ENCODE assay signal across 27 cellular contexts in the genomic region with DNA sequence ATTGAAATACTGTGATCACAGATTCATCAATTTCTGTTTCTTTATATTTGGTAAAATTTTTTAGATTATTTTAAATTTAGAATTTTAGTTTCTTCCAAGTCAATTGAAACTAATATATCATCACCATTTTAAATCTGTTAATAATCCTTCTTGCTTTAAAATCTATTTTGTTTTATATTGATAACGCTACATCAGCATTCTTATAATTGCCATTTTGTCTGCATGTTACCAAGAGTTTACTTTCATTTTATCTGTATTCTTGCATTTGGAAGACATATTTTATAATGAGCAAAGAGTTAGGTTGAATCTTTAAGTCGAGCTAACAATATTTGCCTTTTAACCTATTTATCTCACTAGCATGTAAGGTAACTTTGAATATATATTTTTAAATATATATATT.
A peak's percentile ranks its signal among the peaks of the same experiment; 100 is the strongest.
DNase-seq lines count a peak whose midpoint lies in the region; ATAC-seq, FAIRE-seq and TF ChIP-seq lines count a peak whose summit lies in the region.
"Had no signal": no experiment of that assay in that cellular context is flagged by ENCODE, and none has a peak within 500 bp of the region (broad histone marks: within the 10 kb centered on the region; RNA-seq: fewer than 3 reads in every experiment).

No MANE protein-coding gene starts in this region.

- no peak overlapping the region for H3K14ac ChIP-seq in H1 (ENCODE audit: insufficient read length)

- no peak overlapping the region for H3K56ac ChIP-seq in H1 (replicated peaks; ENCODE audit: insufficient read length, low read depth, low read length)

- intact Hi-C loops in HepG2 (cut with micrococcal nuclease; ENCODE audit: unreplicated experiment) = no loop called here
- intact Hi-C loops in right lobe of liver (cut with DNase I) = no loop called here
- intact Hi-C loops in K562 (cut with micrococcal nuclease) = no loop called here

- no peak overlapping the region for H2BK15ac ChIP-seq in H1 (ENCODE audit: low read length)

- WGBS in HepG2 (ENCODE audit: low lambda C conversion rate) = 22% methylated on average over 2 of the region's 2 CpGs
- WGBS in right lobe of liver (ENCODE audit: insufficient coverage, low coverage, low lambda C conversion rate, missing lambda C conversion rate) = 71% methylated on average over 2 of the region's 2 CpGs
- 3% methylated on average over 2 of the region's 2 CpGs for WGBS in K562 (ENCODE audit: insufficient coverage, low coverage, missing lambda C conversion rate)
- WGBS in H1 (ENCODE audit: extremely low coverage in 1 of 2, insufficient coverage in 1 of 2, insufficient read length in 1 of 2, insufficient replicate concordance in 2 of 2, low coverage in 1 of 2, low lambda C conversion rate in 2 of 2, missing lambda C conversion rate in 1 of 2), 2 experiments = 88% methylated on average over 2 of the region's 2 CpGs; no CpG with 5 or more reads in 1 of the 2 experiments
- WGBS in small intestine, 3 donors = 82 to 85% (median 85%) methylated on average over 2 of the region's 2 CpGs

- no peak overlapping the region for H4K5ac ChIP-seq in H1 (ENCODE audit: insufficient read length, low read depth, low read length)

- no peak overlapping the region for H3K4ac ChIP-seq in H1 (replicated peaks; ENCODE audit: insufficient read length, low read depth, low read length)

- TF ChIP-seq RAD21 in HepG2 (CRISPR knock-in tag; IDR thresholded peaks at IDR 0.05) = no peak
- no peak for TF ChIP-seq RAD21 in K562 (CRISPR knock-in tag; conservative IDR thresholded peaks at IDR 0.05 in 1 of 2, IDR thresholded peaks at IDR 0.05 in 1 of 2)
- TF ChIP-seq RAD21 in H1 (IDR thresholded peaks at IDR 0.05 in 1 of 2, conservative IDR thresholded peaks at IDR 0.05 in 1 of 2; ENCODE audit: low read depth in 2 of 2, low read length in 2 of 2) = no peak

- in situ Hi-C loops in HepG2 (cut with HindIII; ENCODE audit: extremely low pct_ligation_motif_present, low pct_unique_long_range_greater_than_20kb) (no loop called here), K562 (cut with MboI) (no loop called here)

- no peaks in the 10 kb centered on the region for H3K79me1 ChIP-seq in H1 (ENCODE audit: low read depth, low read length)

- no peak for DNase-seq in HepG2 (ENCODE audit: low spot score)
- DNase-seq in right lobe of liver = no peak
- DNase-seq in K562 (ENCODE audit: extremely low read depth in 1 of 4, low spot score in 3 of 4) = no peak
- no peak for DNase-seq in H1 (ENCODE audit: low read depth in 1 of 2, low spot score in 2 of 2)
- DNase-seq in small intestine = no peak
- no peak for DNase-seq in erythroblast (lab: John Stamatoyannopoulos, UW)
- DNase-seq in NCI-H187 (lab: John Stamatoyannopoulos, UW) = no peak
- DNase-seq in NCI-H1048 (lab: John Stamatoyannopoulos, UW) = no peak
- DNase-seq: ACHN; BE2C; C1 segment of cervical spinal cord; CD4-positive, alpha-beta memory T cell; CD4-positive, CD25-positive, alpha-beta regulatory T cell; CD8-positive, alpha-beta memory T cell; COR-L47; DMS 273 treated with DMSO at 0.1 percent for 48 hours; DMS153; DMS53; DMS79; DND-41; EL; GDM1 had no signal

- no peak for FAIRE-seq in HepG2 (lab: Jason Lieb, UNC)
- FAIRE-seq in K562 (lab: Jason Lieb, UNC) = no peak
- no peak for FAIRE-seq in H1 (lab: Jason Lieb, UNC)
- peak; percentile 90 for FAIRE-seq in small intestine (lab: Jason Lieb, UNC)
- FAIRE-seq: GM12878, GM12892, GM19239 had no signal

- no peak overlapping the region for H3K23ac ChIP-seq in H1 (ENCODE audit: insufficient read length)

- H3K9ac ChIP-seq in HepG2 (ENCODE audit: insufficient read depth, low read depth, low read length) (no peak overlapping the region), K562 (ENCODE audit: insufficient read depth in 1 of 2, low read depth in 2 of 2, low read length in 2 of 2) (no peak overlapping the region), H1 (replicated peaks in 1 of 4; ENCODE audit: extremely low read depth in 1 of 4, low read depth in 3 of 4, low read length in 3 of 4) (no peak overlapping the region)
- H3K9ac ChIP-seq: BLaER1 had no signal

- no peaks in the 10 kb centered on the region for H3K4me1 ChIP-seq in HepG2 (ENCODE audit: insufficient read depth, low read length)
- H3K4me1 ChIP-seq in right lobe of liver = no peaks in the 10 kb centered on the region
- H3K4me1 ChIP-seq in K562 (replicated peaks in 1 of 2; ENCODE audit: control insufficient read depth in 2 of 2, insufficient read depth in 2 of 2, low read length in 2 of 2) = no peaks in the 10 kb centered on the region
- no peaks in the 10 kb centered on the region for H3K4me1 ChIP-seq in H1 (replicated peaks in 1 of 4; ENCODE audit: control insufficient read depth in 3 of 4, insufficient read depth in 4 of 4, low read length in 3 of 4)
- no peaks in the 10 kb centered on the region for H3K4me1 ChIP-seq in small intestine (ENCODE audit: control insufficient read depth in 2 of 2, insufficient read depth in 1 of 2, low read depth in 1 of 2, low read length in 1 of 2)
- H3K4me1 ChIP-seq: BE2C had no signal

- H3K9me3 ChIP-seq in HepG2 (ENCODE audit: low read length) (no peaks in the 10 kb centered on the region), right lobe of liver (no peaks in the 10 kb centered on the region), K562 (replicated peaks; ENCODE audit: control insufficient read depth, insufficient read depth, low read depth, low read length) (no peaks in the 10 kb centered on the region; the same call in 1 of the 2 replicates), H1 (ENCODE audit: insufficient read depth in 2 of 2, low read depth in 1 of 2, low read length in 1 of 2) (no peaks in the 10 kb centered on the region), small intestine (ENCODE audit: control insufficient read depth, low read depth) (no peaks in the 10 kb centered on the region)
- H3K9me3 ChIP-seq: BE2C, BLaER1 had no signal

- CTCF ChIA-PET in HepG2 (lab: Yijun Ruan, JAX; ENCODE audit: low intra/inter-chr PET ratio, low total read pairs) = no interaction called here
- CTCF ChIA-PET in K562 (lab: Yijun Ruan, JAX; ENCODE audit: low intra/inter-chr PET ratio) = no interaction called here
- CTCF ChIA-PET in H1 (lab: Charles Lee; ENCODE audit: partially characterized antibody) = no interaction called here

- H2AFZ ChIP-seq in HepG2 (ENCODE audit: low read length) = no peak overlapping the region
- no peak overlapping the region for H2AFZ ChIP-seq in K562 (ENCODE audit: low read depth, low read length)
- no peak overlapping the region for H2AFZ ChIP-seq in H1 (ENCODE audit: low read length)

- TF ChIP-seq CTCF in HepG2 (CRISPR knock-in tag; IDR thresholded peaks at IDR 0.05) (no peak), right lobe of liver (IDR thresholded peaks at IDR 0.05) (no peak), K562 (IDR thresholded peaks at IDR 0.05 in 2 of 3, conservative IDR thresholded peaks at IDR 0.05 in 1 of 3; ENCODE audit: insufficient read depth in 2 of 3, low read depth in 1 of 3, low read length in 3 of 3) (no peak), H1 (IDR thresholded peaks at IDR 0.05; ENCODE audit: control extremely low read depth in 1 of 3, insufficient read depth in 1 of 3, low read depth in 1 of 3, low read length in 3 of 3) (no peak)

- no peak overlapping the region for H4K8ac ChIP-seq in H1 (ENCODE audit: extremely low read depth, insufficient read depth, low read length)

- H3K9me1 ChIP-seq in K562 (ENCODE audit: control insufficient read depth, insufficient read depth, low read length) = no peaks in the 10 kb centered on the region

- BruUV-seq in HepG2 (replicated peaks; lab: Mats Ljungman, UMichigan) (no TSS peak), K562 (replicated peaks; lab: Mats Ljungman, UMichigan) (no TSS peak)

- no peak overlapping the region for H2BK120ac ChIP-seq in H1 (replicated peaks; ENCODE audit: low read depth, low read length)

- H3K36me3 ChIP-seq in HepG2 (replicated peaks in 1 of 2; ENCODE audit: control insufficient read depth in 1 of 2, insufficient read depth in 2 of 2, low read length in 2 of 2) (no peaks in the 10 kb centered on the region), right lobe of liver (no peaks in the 10 kb centered on the region), K562 (ENCODE audit: control insufficient read depth, insufficient read depth, low read length) (no peaks in the 10 kb centered on the region), H1 (ENCODE audit: control insufficient read depth in 2 of 4, insufficient read depth in 4 of 4, low read length in 3 of 4) (no peaks in the 10 kb centered on the region), small intestine (ENCODE audit: control insufficient read depth in 2 of 2, insufficient read depth in 2 of 2, low read length in 2 of 2) (no peaks in the 10 kb centered on the region)
- H3K36me3 ChIP-seq: BE2C, BLaER1 had no signal

- no peaks in the 10 kb centered on the region for H3K23me2 ChIP-seq in H1 (ENCODE audit: low read depth, low read length)

- no peak overlapping the region for H2BK5ac ChIP-seq in H1 (ENCODE audit: low read depth, low read length)

- H3K4me3 ChIP-seq in HepG2 (replicated peaks in 1 of 3; ENCODE audit: insufficient read depth in 1 of 3, low read depth in 2 of 3, low read length in 3 of 3) (no peak overlapping the region), right lobe of liver (no peak overlapping the region), K562 (no peak overlapping the region), H1 (ENCODE audit: extremely low read depth in 1 of 4, insufficient read depth in 2 of 4, low read depth in 3 of 4, low read length in 4 of 4) (no peak overlapping the region), small intestine (ENCODE audit: low read depth in 1 of 2, low read length in 2 of 2) (no peak overlapping the region)
- H3K4me3 ChIP-seq: BLaER1, GM12878 had no signal

- no peak for ATAC-seq in HepG2
- ATAC-seq in right lobe of liver = no peak
- no peak for ATAC-seq in K562
- ATAC-seq: GM12878 had no signal

- TF ChIP-seq POLR2A in HepG2 (IDR thresholded peaks at IDR 0.05; ENCODE audit: insufficient read depth in 1 of 2, low read depth in 2 of 2, low read length in 2 of 2) (no peak), right lobe of liver (IDR thresholded peaks at IDR 0.05) (no peak), K562 (conservative IDR thresholded peaks at IDR 0.05) (no peak), H1 (IDR thresholded peaks at IDR 0.05; ENCODE audit: control extremely low read depth in 1 of 2, low read depth in 2 of 2, low read length in 2 of 2) (no peak), erythroblast (IDR thresholded peaks at IDR 0.05; ENCODE audit: low read length) (no peak)

- no peak overlapping the region for H4K91ac ChIP-seq in H1 (replicated peaks; ENCODE audit: insufficient read length, low read length)

- no peak overlapping the region for H3K27ac ChIP-seq in HepG2 (ENCODE audit: extremely low read length, insufficient read depth, low read length)
- H3K27ac ChIP-seq in right lobe of liver = no peak overlapping the region
- H3K27ac ChIP-seq in K562 (ENCODE audit: extremely low read depth, low read depth, low read length) = no peak overlapping the region
- no peak overlapping the region for H3K27ac ChIP-seq in H1 (ENCODE audit: low read depth, low read length)
- H3K27ac ChIP-seq in small intestine (ENCODE audit: low read depth in 1 of 2, low read length in 1 of 2) = no peak overlapping the region
- H3K27ac ChIP-seq: 22Rv1, BLaER1 had no signal

- H4K20me1 ChIP-seq in HepG2 (ENCODE audit: insufficient read depth, low read length) (no peaks in the 10 kb centered on the region), K562 (replicated peaks; ENCODE audit: control insufficient read depth, insufficient read depth, low read length) (no peaks in the 10 kb centered on the region), H1 (replicated peaks in 1 of 2; ENCODE audit: control insufficient read depth in 1 of 2, insufficient read depth in 2 of 2, low read length in 2 of 2) (no peaks in the 10 kb centered on the region)
- H4K20me1 ChIP-seq: BLaER1 had no signal

- H3K27me3 ChIP-seq in HepG2 (ENCODE audit: control insufficient read depth in 1 of 2, insufficient read depth in 2 of 2, low read length in 2 of 2) (no peaks in the 10 kb centered on the region), right lobe of liver (no peaks in the 10 kb centered on the region), K562 (ENCODE audit: control insufficient read depth in 2 of 2, insufficient read depth in 2 of 2, low read length in 2 of 2) (no peaks in the 10 kb centered on the region), H1 (replicated peaks in 1 of 4; ENCODE audit: control insufficient read depth in 3 of 4, extremely low read depth in 1 of 4, insufficient read depth in 3 of 4, low read length in 3 of 4) (no peaks in the 10 kb centered on the region), small intestine (ENCODE audit: control insufficient read depth in 2 of 2, insufficient read depth in 2 of 2, low read length in 2 of 2) (no peaks in the 10 kb centered on the region)
- H3K27me3 ChIP-seq: BE2C, BLaER1 had no signal

- TF ChIP-seq EP300 in HepG2 (IDR thresholded peaks at IDR 0.05; ENCODE audit: low read depth in 2 of 2, low read length in 2 of 2) (no peak), HepG2 (CRISPR knock-in tag; IDR thresholded peaks at IDR 0.05; ENCODE audit: borderline replicate concordance) (no peak), K562 (IDR thresholded peaks at IDR 0.05; ENCODE audit: low read length) (no peak), H1 (IDR thresholded peaks at IDR 0.05; ENCODE audit: borderline replicate concordance in 1 of 2, low read depth in 2 of 2, low read length in 2 of 2) (no peak)

- no peak overlapping the region for H3K18ac ChIP-seq in H1 (ENCODE audit: extremely low read depth, low read length)

- no peaks in the 10 kb centered on the region for H3K79me2 ChIP-seq in HepG2 (ENCODE audit: insufficient read depth, low read length)
- no peaks in the 10 kb centered on the region for H3K79me2 ChIP-seq in K562 (ENCODE audit: control insufficient read depth, insufficient read depth, low read length)
- H3K79me2 ChIP-seq in H1 (ENCODE audit: control insufficient read depth in 1 of 2, insufficient read depth in 2 of 2, low read length in 2 of 2) = no peaks in the 10 kb centered on the region

- POLR2A ChIA-PET in HepG2 (lab: Yijun Ruan, JAX) = no interaction called here
- POLR2A ChIA-PET in K562 (lab: Yijun Ruan, JAX) = no interaction called here
- POLR2A ChIA-PET in H1 (lab: Charles Lee; ENCODE audit: partially characterized antibody) = no interaction called here

- no peak overlapping the region for H2AK5ac ChIP-seq in H1 (ENCODE audit: low read depth, low read length)

- no peak overlapping the region for H3K4me2 ChIP-seq in HepG2 (ENCODE audit: low read depth, low read length)
- no peak overlapping the region for H3K4me2 ChIP-seq in K562 (ENCODE audit: insufficient read depth, low read length)
- H3K4me2 ChIP-seq in H1 (ENCODE audit: insufficient read depth in 1 of 2, low read depth in 2 of 2, low read length in 2 of 2) = no peak overlapping the region
- H3K4me2 ChIP-seq: BLaER1 had no signal

- no peak overlapping the region for H2BK12ac ChIP-seq in H1 (ENCODE audit: low read depth, low read length)

- H2BK20ac ChIP-seq in H1 (ENCODE audit: low read length) = no peak overlapping the region

Comparison
In these comparisons a context has a peak if more than half of its experiments do, and no peak if none do; other contexts are left out.
1. Of the 241 proteins assayed by ChIP-seq in both HepG2 and K562: peak only in HepG2: none; only in K562: MAFG; in both: MAFF and MAFK; in neither: 238.